Comparison of ENCODE assay signal across 7 cellular contexts in genomic region chr6:13568970-13569369, GRCh38.
"Had no signal": no experiment of that assay in that cellular context is flagged by ENCODE, and none has a peak within 500 bp of the region (broad histone marks: within the 10 kb centered on the region; RNA-seq: fewer than 3 reads in every experiment).

No MANE protein-coding gene starts in this region.

- H3K27ac ChIP-seq: HL-60 had no signal

- FAIRE-seq: HTR-8/SVneo, K562 had no signal

- H3K9me3 Mint-ChIP-seq: IgD-negative memory B cell had no signal

- H3K27ac Mint-ChIP-seq: IgD-negative memory B cell had no signal

- DNase-seq: IMR-90, KBM-7, KG1 had no signal

- ATAC-seq: K562 had no signal

- H3K4me3 ChIP-seq: K562 had no signal
